30 cellular contexts compared by ENCODE assay signal in the genomic region with DNA sequence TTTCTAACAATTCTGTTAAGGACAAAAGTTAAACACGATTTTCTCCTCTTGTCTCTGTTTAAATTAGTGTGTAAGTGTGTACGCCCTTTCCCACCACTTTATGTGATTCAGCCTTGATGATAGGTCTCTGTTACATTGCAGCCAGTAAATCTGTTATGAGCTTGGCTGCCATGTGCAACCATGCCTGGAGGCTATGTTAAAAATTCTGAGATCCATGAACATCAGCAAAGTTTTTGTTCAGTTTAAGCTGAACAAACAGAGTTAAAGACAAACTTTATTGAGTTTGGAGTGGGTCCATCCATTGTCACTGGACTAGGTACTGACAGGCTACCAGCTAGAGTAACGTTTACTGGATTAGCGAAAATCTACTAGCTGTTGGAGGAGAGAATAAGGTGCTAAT.
"Had no signal": no experiment of that assay in that cellular context is flagged by ENCODE, and none has a peak within 500 bp of the region (broad histone marks: within the 10 kb centered on the region; RNA-seq: fewer than 3 reads in every experiment).

No MANE protein-coding gene starts in this region.

- DNase-seq: activated CD4-positive, alpha-beta memory T cell treated with anti-CD3 and anti-CD28 coated beads for 36 hours; activated CD4-positive, alpha-beta T cell treated with anti-CD3 and anti-CD28 coated beads, Interleukin-2, amount 10 ng/mL, durations not matched to agents 24 days and 14 days; activated CD4-positive, CD25-positive, alpha-beta regulatory T cell treated with anti-CD3 and anti-CD28 coated beads, Interleukin-2, amount 50 U/mL, for 72 hours; activated CD8-positive, alpha-beta memory T cell treated with anti-CD3 and anti-CD28 coated beads, Interleukin-2, amount 50 U/mL, for 4 hours; activated effector memory CD4-positive, alpha-beta T cell treated with anti-CD3 and anti-CD28 coated beads, Interleukin-2, amount 50 U/mL, for 16 hours; activated naive CD4-positive, alpha-beta T cell treated with anti-CD3 and anti-CD28 coated beads, Interleukin-2, amount 10 ng/mL, durations not matched to agents 7 days and 5 days; activated naive CD8-positive, alpha-beta T cell treated with anti-CD3 and anti-CD28 coated beads, Interleukin-2, amount 10 ng/mL, durations not matched to agents 7 days and 5 days; activated T-cell treated with anti-CD3 and anti-CD28 coated beads, Interleukin-2, amount 50 U/mL, for 1 hour; effector memory CD8-positive, alpha-beta T cell; gastrocnemius medialis; kidney; left colon; naive B cell; nephron progenitor cell; pancreas; stimulated activated CD4-positive, alpha-beta T cell treated with anti-CD3 and anti-CD28 coated beads, Interleukin-1b, Interleukin-23, amount 100 ng/mL, for 48 hours; stimulated activated CD4-positive, alpha-beta T cell treated with anti-CD3 and anti-CD28 coated beads, Interleukin-4, amount 100 ng/mL, for 4 hours; stimulated activated CD8-positive, alpha-beta memory T cell treated with anti-CD3 and anti-CD28 coated beads, Interleukin-4, amount 100 ng/mL, for 48 hours; stimulated activated naive CD8-positive, alpha-beta T cell treated with anti-CD3 and anti-CD28 coated beads, Interleukin-15, amount 100 ng/mL, for 72 hours; substantia nigra; T-helper 2 cell; upper lobe of left lung had no signal

- H3K36me3 ChIP-seq: ascending aorta, gastrocnemius medialis, pancreas, prostate gland, right atrium auricular region, upper lobe of left lung, vagina had no signal

- H3K27ac ChIP-seq: ascending aorta, coronary artery, gastrocnemius medialis, hepatocyte, pancreas, prostate gland, right atrium auricular region, upper lobe of left lung, vagina had no signal

- H3K4me2 ChIP-seq: hepatocyte, smooth muscle cell had no signal

- FAIRE-seq: kidney, pancreas had no signal

- H3K9me3 ChIP-seq: ascending aorta, gastrocnemius medialis, pancreas, prostate gland, right atrium auricular region, upper lobe of left lung, vagina had no signal

- H3K4me3 ChIP-seq: ascending aorta, coronary artery, gastrocnemius medialis, hepatocyte, pancreas, prostate gland, right atrium auricular region, smooth muscle cell, upper lobe of left lung, vagina had no signal

- H3K4me1 ChIP-seq: ascending aorta, gastrocnemius medialis, pancreas, prostate gland, right atrium auricular region, upper lobe of left lung, vagina had no signal

- H3K27me3 ChIP-seq: ascending aorta, gastrocnemius medialis, hepatocyte, pancreas, right atrium auricular region, upper lobe of left lung, vagina had no signal

- ATAC-seq: effector memory CD8-positive, alpha-beta T cell; gastrocnemius medialis; left colon; pancreas; stimulated activated memory B cell treated with anti-CD40 and anti-IgM and Interleukin-4, amounts not matched to agents 10 μg/mL and 1 μg/mL and 100 μg/mL, for 72 hours; stimulated activated naive CD8-positive, alpha-beta T cell treated with anti-CD3 and anti-CD28 coated beads, Interleukin-15, amount 100 ng/mL, for 72 hours had no signal
